ENCODE assay signal across 8 cellular contexts in the genomic region with DNA sequence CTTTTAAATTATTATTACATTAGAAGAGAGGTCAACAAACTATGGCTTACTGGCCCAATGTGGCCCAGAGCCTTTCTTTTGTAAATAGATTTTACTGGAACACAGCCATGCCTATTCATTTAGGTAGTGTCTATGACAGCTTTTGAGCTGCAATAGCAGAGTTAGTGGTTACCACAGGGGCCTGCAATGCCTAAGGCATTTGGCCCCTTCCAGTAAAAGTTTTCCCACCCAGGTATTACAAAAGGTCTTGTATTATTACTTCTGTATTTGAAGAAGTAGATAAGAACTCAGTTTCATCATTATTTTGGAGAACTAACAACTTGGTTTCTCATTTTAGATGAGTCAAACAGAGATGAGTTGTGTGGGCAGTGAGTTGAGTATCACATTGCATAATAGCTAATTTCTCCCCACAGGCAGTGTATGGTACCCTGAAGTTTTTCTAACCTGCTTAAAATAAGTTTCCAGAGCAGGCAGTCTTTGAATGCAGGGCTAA. TPM values are rescaled to one million over a fixed set of nuclear protein-coding genes. Genes with fewer than 3 reads are reported as not detected.
DNase-seq lines count a peak whose midpoint lies in the region; ATAC-seq and TF ChIP-seq lines count a peak whose summit lies in the region.

No MANE protein-coding gene starts in this region.

- TF ChIP-seq CTCF in tibial artery (IDR thresholded peaks at IDR 0.05) (no peak), vagina (IDR thresholded peaks at IDR 0.05) (no peak), thyroid gland (IDR thresholded peaks at IDR 0.05) (no peak), endodermal cell (conservative IDR thresholded peaks at IDR 0.05) (no peak)

- H3K9me3 ChIP-seq in tibial artery (no peaks in the 10 kb centered on the region), vagina (no peaks in the 10 kb centered on the region), thyroid gland (no peaks in the 10 kb centered on the region), endodermal cell (ENCODE audit: control insufficient read depth, low read length) (no peaks in the 10 kb centered on the region)

- H3K27ac ChIP-seq in tibial artery (no peak overlapping the region), vagina (no peak overlapping the region), thyroid gland (no peak overlapping the region), endodermal cell (ENCODE audit: low read depth, low read length) (no peak overlapping the region)

- H3K4me1 Mint-ChIP-seq in dendritic cell treated with granulocyte-macrophage colony-stimulating factor and Interleukin-4, amounts not matched to agents 40 ng/mL and 50 ng/mL, for 4 days (ENCODE audit: low read depth) = peaks cover 57% of the 10 kb centered on the region
- H3K4me1 Mint-ChIP-seq in endodermal cell = no peaks in the 10 kb centered on the region

- intact Hi-C loops in dendritic cell treated with granulocyte-macrophage colony-stimulating factor and Interleukin-4, amounts not matched to agents 40 ng/mL and 50 ng/mL, for 4 days (cut with micrococcal nuclease) = no loop called here
- intact Hi-C loops in tibial artery (cut with DNase I; ENCODE audit: low total_unique reads) = loop anchor here (10.0 kb wide), 1 partner anchor 1666 kb away; a partner anchor contains a TSS
- intact Hi-C loops in vagina (cut with DNase I) = no loop called here
- intact Hi-C loops in thyroid gland (cut with DNase I) = no loop called here

- no peaks in the 10 kb centered on the region for H3K27me3 Mint-ChIP-seq in dendritic cell treated with granulocyte-macrophage colony-stimulating factor and Interleukin-4, amounts not matched to agents 40 ng/mL and 50 ng/mL, for 4 days
- no peaks in the 10 kb centered on the region for H3K27me3 Mint-ChIP-seq in endodermal cell (ENCODE audit: insufficient read depth)

- H3K4me3 ChIP-seq in tibial artery (no peak overlapping the region), vagina (no peak overlapping the region), thyroid gland (replicated peaks in 1 of 3) (no peak overlapping the region), endodermal cell (ENCODE audit: low read length) (no peak overlapping the region)

- H3K4me1 ChIP-seq in tibial artery = peaks cover 0 to 3% (median 0%) of the 10 kb centered on the region in 4 donors
- H3K4me1 ChIP-seq in vagina = no peaks in the 10 kb centered on the region
- peaks cover 0 to 19% of the 10 kb centered on the region in 2 donors for H3K4me1 ChIP-seq in thyroid gland
- H3K4me1 ChIP-seq in endodermal cell (ENCODE audit: control insufficient read depth, insufficient read depth, low read length) = no peaks in the 10 kb centered on the region

- ATAC-seq in GM21390 (IDR thresholded peaks at IDR 0.05; ENCODE audit: unreplicated experiment) (peak; percentile 96), HG03571 (IDR thresholded peaks at IDR 0.05; ENCODE audit: unreplicated experiment) (peak; percentile 97)

- no peaks in the 10 kb centered on the region for H3K9me3 Mint-ChIP-seq in dendritic cell treated with granulocyte-macrophage colony-stimulating factor and Interleukin-4, amounts not matched to agents 40 ng/mL and 50 ng/mL, for 4 days
- H3K9me3 Mint-ChIP-seq in endodermal cell = no peaks in the 10 kb centered on the region

- H3K36me3 Mint-ChIP-seq in dendritic cell treated with granulocyte-macrophage colony-stimulating factor and Interleukin-4, amounts not matched to agents 40 ng/mL and 50 ng/mL, for 4 days (ENCODE audit: low read depth) = peaks cover 84% of the 10 kb centered on the region
- H3K36me3 Mint-ChIP-seq in endodermal cell (ENCODE audit: low read depth) = peaks cover 51% of the 10 kb centered on the region

- DNase-seq in GF-D8 (lab: John Stamatoyannopoulos, UW) (peak; percentile 83), tibial artery (no peak), vagina (ENCODE audit: extremely low spot score in 2 of 2) (no peak), thyroid gland (no peak), endodermal cell (no peak)

- H3K36me3 ChIP-seq in tibial artery = peaks cover 28 to 82% (median 73%) of the 10 kb centered on the region in 3 donors
- peaks cover 0 to 40% of the 10 kb centered on the region in 2 donors for H3K36me3 ChIP-seq in vagina
- H3K36me3 ChIP-seq in thyroid gland = peaks cover 0 to 28% of the 10 kb centered on the region in 2 donors
- peaks cover 90% of the 10 kb centered on the region for H3K36me3 ChIP-seq in endodermal cell (ENCODE audit: control insufficient read depth, insufficient read depth, low read length)

- H3K9ac ChIP-seq in endodermal cell (ENCODE audit: extremely low read depth, low read length, poor library complexity, severe bottlenecking) = no peak overlapping the region

- TF ChIP-seq POLR2A in vagina (IDR thresholded peaks at IDR 0.05) (no peak), thyroid gland (IDR thresholded peaks at IDR 0.05) (no peak)

- peak overlapping the region; percentile 61 for H3K27ac Mint-ChIP-seq in dendritic cell treated with granulocyte-macrophage colony-stimulating factor and Interleukin-4, amounts not matched to agents 40 ng/mL and 50 ng/mL, for 4 days
- no peak overlapping the region for H3K27ac Mint-ChIP-seq in endodermal cell

- no peaks in the 10 kb centered on the region for H3K27me3 ChIP-seq in tibial artery
- H3K27me3 ChIP-seq in vagina = no peaks in the 10 kb centered on the region
- H3K27me3 ChIP-seq in thyroid gland = no peaks in the 10 kb centered on the region
- H3K27me3 ChIP-seq in endodermal cell (ENCODE audit: control insufficient read depth, insufficient read depth, low read length, poor library complexity, severe bottlenecking) = no peaks in the 10 kb centered on the region

- H3K4me3 Mint-ChIP-seq in dendritic cell treated with granulocyte-macrophage colony-stimulating factor and Interleukin-4, amounts not matched to agents 40 ng/mL and 50 ng/mL, for 4 days = no peak overlapping the region
- no peak overlapping the region for H3K4me3 Mint-ChIP-seq in endodermal cell

RNA-seq across cellular contexts. Expression of a gene that starts 9.5 kb away (rescaled TPM):
- total RNA-seq in vagina = 33.1 TPM
- 100 to 1,000 TPM in 1 of 4 donors, 10 to 100 TPM in 3; 39.8 to 138 (median 49.3) TPM for total RNA-seq in thyroid gland
- 10 to 100 TPM; 40.6 to 47.0 TPM for total RNA-seq in endodermal cell
- polyA plus RNA-seq in endodermal cell (2013, experiment 1 of 2) = 29.7 TPM
- 23.1 TPM for polyA plus RNA-seq in endodermal cell (2013, experiment 2 of 2)

RNA-seq across cellular contexts. Expression of a gene that starts 9.6 kb away (rescaled TPM):
- total RNA-seq in vagina (14.7 TPM), thyroid gland (10 to 100 TPM in 3 of 4 donors, 1 to 10 TPM in 1; 8.7 to 16.0 (median 13.3) TPM), endodermal cell (1 to 10 TPM; 6.6 to 8.5 TPM)
- polyA plus RNA-seq in endodermal cell (2013, experiment 1 of 2) = 13.6 TPM
- polyA plus RNA-seq in endodermal cell (2013, experiment 2 of 2) = 14.4 TPM

RNA-seq across cellular contexts. Expression of a gene that starts 27.5 kb away (rescaled TPM):
- 2.5 TPM for total RNA-seq in vagina
- total RNA-seq in thyroid gland = under 1 TPM in 3 of 4 donors, not detected in 1; 0.49 to 0.89 (median 0.81) TPM
- under 1 TPM; 0.80 to 0.88 TPM for total RNA-seq in endodermal cell
- 1.9 TPM for polyA plus RNA-seq in endodermal cell (2013, experiment 1 of 2)
- polyA plus RNA-seq in endodermal cell (2013, experiment 2 of 2) = 1.3 TPM
